14 cellular contexts compared by ENCODE assay signal in genomic region chr15:60799885-60800728, GRCh38.
DNase-seq lines count a peak whose midpoint lies in the region; ATAC-seq and TF ChIP-seq lines count a peak whose summit lies in the region.
"Had no signal": no experiment of that assay in that cellular context is flagged by ENCODE, and none has a peak within 500 bp of the region (broad histone marks: within the 10 kb centered on the region; RNA-seq: fewer than 3 reads in every experiment).

No MANE protein-coding gene starts in this region.

- H3K36me3 ChIP-seq in breast epithelium: no peaks in the 10 kb centered on the region

- H3K4me3 Mint-ChIP-seq in T-helper 17 cell: peak overlapping the region; percentile 80
- H3K4me3 Mint-ChIP-seq in chondrocyte (ENCODE audit: unreplicated experiment): no peak overlapping the region
- H3K4me3 Mint-ChIP-seq: dendritic cell treated with granulocyte-macrophage colony-stimulating factor and Interleukin-4, amounts not matched to agents 40 ng/mL and 50 ng/mL, for 4 days; nephron progenitor cell had no signal

- peak overlapping the region in 1 of 2 donors; percentile 48 for H3K27ac ChIP-seq in breast epithelium
- H3K27ac ChIP-seq: HL-60 had no signal

- intact Hi-C loops in breast epithelium (cut with DNase I; ENCODE audit: low total_unique reads): no loop called here

- DNase-seq in Daoy (ENCODE audit: low read depth) (peak; percentile 21), T-helper 17 cell (no peak), chondrocyte (ENCODE audit: low spot score) (no peak), putamen (ENCODE audit: low spot score) (peak; percentile 14), breast epithelium (ENCODE audit: low spot score in 2 of 2) (no peak)
- DNase-seq: GOT3, NCI-H1930, nephron progenitor cell had no signal

- H3K4me1 ChIP-seq in breast epithelium: no peaks in the 10 kb centered on the region

- H3K9me3 ChIP-seq in T-helper 17 cell (ENCODE audit: control insufficient read depth, low read length, poor library complexity, severe bottlenecking): no peaks in the 10 kb centered on the region
- H3K9me3 ChIP-seq in breast epithelium: no peaks in the 10 kb centered on the region

- no peak for TF ChIP-seq CTCF in chondrocyte (IDR thresholded peaks at IDR 0.05)
- no peak for TF ChIP-seq CTCF in breast epithelium (IDR thresholded peaks at IDR 0.05)

- H3K27ac Mint-ChIP-seq in T-helper 17 cell: peak overlapping the region; percentile 100
- H3K27ac Mint-ChIP-seq in chondrocyte (ENCODE audit: unreplicated experiment): peak overlapping the region; percentile 62
- H3K27ac Mint-ChIP-seq: dendritic cell treated with granulocyte-macrophage colony-stimulating factor and Interleukin-4, amounts not matched to agents 40 ng/mL and 50 ng/mL, for 4 days had no signal

- no peaks in the 10 kb centered on the region for H3K27me3 Mint-ChIP-seq in T-helper 17 cell
- H3K27me3 Mint-ChIP-seq in chondrocyte (ENCODE audit: low read depth): no peaks in the 10 kb centered on the region
- H3K27me3 Mint-ChIP-seq: dendritic cell treated with granulocyte-macrophage colony-stimulating factor and Interleukin-4, amounts not matched to agents 40 ng/mL and 50 ng/mL, for 4 days had no signal

- no peaks in the 10 kb centered on the region for H3K27me3 ChIP-seq in breast epithelium

- peaks cover 66% of the 10 kb centered on the region for H3K4me1 Mint-ChIP-seq in T-helper 17 cell
- peaks cover 37% of the 10 kb centered on the region for H3K4me1 Mint-ChIP-seq in chondrocyte (ENCODE audit: low read depth)

- H3K9me3 Mint-ChIP-seq in chondrocyte (ENCODE audit: low read depth): peaks cover 4% of the 10 kb centered on the region
- H3K9me3 Mint-ChIP-seq: dendritic cell treated with granulocyte-macrophage colony-stimulating factor and Interleukin-4, amounts not matched to agents 40 ng/mL and 50 ng/mL, for 4 days had no signal

- H3K4me3 ChIP-seq in breast epithelium: no peak overlapping the region

- TF ChIP-seq POLR2A in breast epithelium (IDR thresholded peaks at IDR 0.05): no peak

- peaks cover 1% of the 10 kb centered on the region for H3K36me3 Mint-ChIP-seq in T-helper 17 cell (ENCODE audit: low read depth)
- H3K36me3 Mint-ChIP-seq in chondrocyte (ENCODE audit: low read depth): peaks cover 1% of the 10 kb centered on the region

- peak; percentile 74 for ATAC-seq in T-helper 17 cell
- no peak for ATAC-seq in GM18519 (IDR thresholded peaks at IDR 0.05; ENCODE audit: low FRiP score, unreplicated experiment)
- no peak for ATAC-seq in GM18870 (IDR thresholded peaks at IDR 0.05; ENCODE audit: unreplicated experiment)
- no peak for ATAC-seq in HG03108 (IDR thresholded peaks at IDR 0.05; ENCODE audit: unreplicated experiment)
- ATAC-seq: Panc1 had no signal

Comparison
In these comparisons a context has a peak if more than half of its experiments do, and no peak if none do; other contexts are left out.
1. DNase-seq: peak in Daoy (single experiment) and putamen (single experiment); none in T-helper 17 cell (0 of 3), chondrocyte (single experiment) and breast epithelium (0 of 2).